Comparison of ENCODE assay signal across 8 cellular contexts in the genomic region with DNA sequence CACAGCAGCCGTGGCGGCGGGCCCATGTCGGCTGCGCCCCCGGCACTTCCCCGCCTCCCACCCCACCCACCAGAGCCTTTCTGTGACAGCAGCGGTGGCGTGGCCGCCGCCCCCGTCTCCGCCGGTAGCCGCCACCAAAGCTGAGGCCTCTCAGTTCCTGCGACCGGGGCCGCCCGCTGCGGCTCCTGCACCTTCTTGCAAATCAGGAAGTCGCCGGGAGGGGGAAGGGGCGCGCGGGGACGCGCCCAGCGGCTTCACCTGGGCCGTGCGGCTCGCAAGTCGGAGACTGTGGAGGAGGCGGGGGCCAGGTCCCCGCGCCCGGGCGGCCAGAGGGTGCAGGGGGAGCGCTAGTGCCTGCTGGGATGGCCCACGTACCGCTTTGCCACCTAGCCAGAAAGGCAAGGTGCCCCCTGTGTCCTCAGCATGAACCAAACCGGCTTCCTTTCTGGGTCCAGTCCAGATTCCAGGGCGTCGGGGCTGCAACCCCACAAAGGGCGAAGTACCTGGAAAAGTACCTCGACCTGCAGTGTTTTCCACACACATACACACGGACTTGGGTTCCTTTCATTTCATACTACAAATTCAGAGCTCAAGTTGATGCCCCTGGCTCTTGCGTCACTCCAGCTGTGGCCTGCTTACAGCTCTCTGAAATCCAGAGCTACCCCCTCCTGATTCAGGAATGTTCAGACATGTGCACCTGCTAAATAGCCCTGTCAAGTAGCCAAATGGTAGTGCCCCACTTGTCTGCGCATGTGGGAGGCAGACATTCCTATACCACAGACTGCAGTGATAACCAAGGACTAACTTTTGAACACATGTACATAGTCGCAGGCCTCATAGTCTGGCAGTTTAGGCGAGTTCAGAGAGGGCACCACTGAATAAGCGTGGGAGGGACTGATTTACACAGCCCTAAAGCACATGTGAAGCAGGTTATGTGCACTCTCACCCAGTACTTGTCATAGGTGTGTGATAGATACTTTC. TPM values are rescaled to one million over a fixed set of nuclear protein-coding genes. Genes with fewer than 3 reads are reported as not detected.
A peak's percentile ranks its signal among the peaks of the same experiment; 100 is the strongest.
DNase-seq lines count a peak whose midpoint lies in the region; ATAC-seq, FAIRE-seq and TF ChIP-seq lines count a peak whose summit lies in the region.

TSS of gene DENND1B (minus strand) at position 199 of the 981 bp plus-strand sequence. CDS start 325 bp downstream, outside the sequence.

- peak within 1 kb of the TSS; percentile 90 for H2AK5ac ChIP-seq in IMR-90 (ENCODE audit: low read depth, low read length)

- peak within 1 kb of the TSS; percentile 69 for H2BK20ac ChIP-seq in IMR-90 (ENCODE audit: low read depth, low read length)

- TF ChIP-seq CTCF in IMR-90 (conservative IDR thresholded peaks at IDR 0.05; ENCODE audit: low read depth, low read length) (no peak), pancreas (IDR thresholded peaks at IDR 0.05) (peak in 1 of 4 donors; percentile 14), tibial nerve (IDR thresholded peaks at IDR 0.05) (peak in 4 of 5 experiments; percentile 9 to 24 (median 18))

- peak within 1 kb of the TSS; percentile 96 for H3K4me2 ChIP-seq in IMR-90 (ENCODE audit: low read depth, low read length)

- no peaks in the 10 kb centered on the region for H3K9me3 ChIP-seq in IMR-90 (ENCODE audit: control insufficient read depth, insufficient read depth, low read length)
- no peaks in the 10 kb centered on the region for H3K9me3 ChIP-seq in pancreas
- peaks cover 0 to 4% (median 0%) of the 10 kb centered on the region in 4 donors for H3K9me3 ChIP-seq in tibial nerve

- H3K27ac ChIP-seq in IMR-90 (ENCODE audit: insufficient read depth, low read length): peak within 1 kb of the TSS; percentile 86
- H3K27ac ChIP-seq in pancreas: peak within 1 kb of the TSS; percentile 88 to 96 (median 96)
- H3K27ac ChIP-seq in tibial nerve: peak within 1 kb of the TSS; percentile 80 to 93 (median 91)

- dilution Hi-C loops in IMR-90 (cut with HindIII; ENCODE audit: low sequenced_read_pairs, unreplicated experiment): no loop called here

- POLR2A ChIA-PET in IMR-90 (lab: Charles Lee; ENCODE audit: unreplicated experiment): interaction anchor here (0.5 to 0.6 kb wide), 2 partner anchors 23 to 721 kb away, joined by 3 read pairs; no protein-coding TSS in a partner anchor

- peaks cover 11% of the 10 kb centered on the region for H3K9me1 ChIP-seq in IMR-90 (ENCODE audit: insufficient read depth, low read length)

- peaks cover 12 to 25% of the 10 kb centered on the region in 2 experiments for H3K79me1 ChIP-seq in IMR-90 (ENCODE audit: low read depth in 1 of 2, low read length in 2 of 2)

- peak within 1 kb of the TSS; percentile 96 for H3K23ac ChIP-seq in IMR-90 (ENCODE audit: low read depth, low read length)

- H4K8ac ChIP-seq in IMR-90 (ENCODE audit: low read depth in 2 of 2, low read length in 2 of 2): peak within 1 kb of the TSS; percentile 69 to 94

- H2BK120ac ChIP-seq in IMR-90 (ENCODE audit: low read depth, low read length): peak within 1 kb of the TSS; percentile 89

- peak within 1 kb of the TSS; percentile 85 for H4K91ac ChIP-seq in IMR-90 (ENCODE audit: insufficient read depth, low read depth, low read length)

- peaks cover 7% of the 10 kb centered on the region for H3K4me1 ChIP-seq in IMR-90 (ENCODE audit: control insufficient read depth, insufficient read depth, low read length)
- H3K4me1 ChIP-seq in pancreas: peaks cover 10 to 35% (median 25%) of the 10 kb centered on the region in 3 donors
- H3K4me1 ChIP-seq in tibial nerve: peaks cover 0 to 28% (median 14%) of the 10 kb centered on the region in 4 donors

- H3K9ac ChIP-seq in IMR-90 (ENCODE audit: low read depth, low read length): peak within 1 kb of the TSS; percentile 96

- peak within 1 kb of the TSS; percentile 95 for H2AK9ac ChIP-seq in IMR-90 (replicated peaks; ENCODE audit: low read depth, low read length, poor library complexity)

- H3K4me3 ChIP-seq in IMR-90 (ENCODE audit: insufficient read depth, low read depth, low read length): peak within 1 kb of the TSS; percentile 73
- H3K4me3 ChIP-seq in pancreas: peak within 1 kb of the TSS; percentile 76 to 92 (median 82)
- H3K4me3 ChIP-seq in tibial nerve: peak within 1 kb of the TSS; percentile 67 to 84 (median 78)

- H3K4ac ChIP-seq in IMR-90 (ENCODE audit: low read depth, low read length): peak within 1 kb of the TSS; percentile 86

- in situ Hi-C loops in IMR-90 (cut with MboI; ENCODE audit: low sequenced_read_pairs): no loop called here

- H3K36me3 ChIP-seq in IMR-90 (ENCODE audit: control insufficient read depth, insufficient read depth, low read length) (no peaks in the 10 kb centered on the region), pancreas (no peaks in the 10 kb centered on the region), tibial nerve (no peaks in the 10 kb centered on the region)

- FAIRE-seq in pancreas (lab: Jason Lieb, UNC): no peak

- no peaks in the 10 kb centered on the region for H4K20me1 ChIP-seq in IMR-90 (ENCODE audit: insufficient read depth, low read length)

- peak within 1 kb of the TSS; percentile 92 for H3K14ac ChIP-seq in IMR-90 (replicated peaks; ENCODE audit: low read depth, low read length)

- no peak; the same call in 1 of the 2 replicates for TF ChIP-seq POLR2A in IMR-90 (IDR thresholded peaks at IDR 0.05; ENCODE audit: low read depth, low read length)
- no peak for TF ChIP-seq POLR2A in tibial nerve (IDR thresholded peaks at IDR 0.05)

- peak within 1 kb of the TSS; percentile 97 for H3K18ac ChIP-seq in IMR-90 (ENCODE audit: low read depth, low read length)

- ATAC-seq in GM21528 (IDR thresholded peaks at IDR 0.05; ENCODE audit: low FRiP score, unreplicated experiment) (peak; percentile 79), IMR-90 (ENCODE audit: low read depth) (peak; percentile 16), Right ventricle myocardium inferior (peak; percentile 81), pancreas (peak; percentile 77 to 89 (median 85))

- peak within 1 kb of the TSS; percentile 80; the same call in 2 of the 3 replicates for H2BK15ac ChIP-seq in IMR-90 (ENCODE audit: low read depth, low read length)

- intact Hi-C loops in IMR-90 (cut with micrococcal nuclease) (no loop called here), Right ventricle myocardium inferior (cut with DNase I) (no loop called here), pancreas (cut with DNase I) (no loop called here)

- H2AFZ ChIP-seq in IMR-90 (replicated peaks; ENCODE audit: low read length, poor library complexity): peak within 1 kb of the TSS; percentile 97

- peak within 1 kb of the TSS; percentile 86 for H4K5ac ChIP-seq in IMR-90 (ENCODE audit: low read depth, low read length)

- 9% methylated on average over 21 of the region's 51 CpGs; no CpG with 5 or more reads in 1 of the 2 experiments for WGBS in IMR-90 (ENCODE audit: extremely low coverage in 2 of 2, insufficient read length in 1 of 2), 2 experiments
- 3% methylated on average over 40 to 51 of the region's 51 CpGs for WGBS in pancreas, 2 donors
- WGBS in tibial nerve, 2 donors: 18 to 28% methylated on average over 20 to 35 of the region's 51 CpGs

- peak within 1 kb of the TSS; percentile 92; the same call in 1 of the 2 replicates for H3K56ac ChIP-seq in IMR-90 (ENCODE audit: extremely low read depth, insufficient read depth, low read length)

- H2BK5ac ChIP-seq in IMR-90 (ENCODE audit: low read depth, low read length, poor library complexity, severe bottlenecking): peak within 1 kb of the TSS; percentile 94

- TF ChIP-seq RAD21 in IMR-90 (IDR thresholded peaks at IDR 0.05; ENCODE audit: low read length): no peak

- H3K27me3 ChIP-seq in IMR-90 (ENCODE audit: control insufficient read depth, insufficient read depth, low read length) (no peaks in the 10 kb centered on the region), pancreas (no peaks in the 10 kb centered on the region), tibial nerve (no peaks in the 10 kb centered on the region)

- CTCF ChIA-PET in IMR-90 (lab: Yijun Ruan, JAX): interaction anchor here (1.3 kb wide), 1 partner anchor 39 kb away, joined by 3 read pairs; no protein-coding TSS in a partner anchor

- TF ChIP-seq EP300 in tibial nerve (IDR thresholded peaks at IDR 0.05): no peak

- BruUV-seq in IMR-90 (replicated peaks; lab: Mats Ljungman, UMichigan): no TSS peak

- peak; percentile 2 for DNase-seq in DMS79 (lab: John Stamatoyannopoulos, UW)
- DNase-seq in IMR-90: peak; percentile 61
- DNase-seq in SK-N-DZ (ENCODE audit: low spot score): peak; percentile 37
- peak; percentile 81 for DNase-seq in activated naive CD4-positive, alpha-beta T cell treated with Interleukin-2 at 50 U/mL for 16 hours
- peak; percentile 93 for DNase-seq in Right ventricle myocardium inferior (ENCODE audit: missing footprints)
- DNase-seq in pancreas: peak; percentile 84 to 93 (median 86)
- peak; percentile 20 to 38 for DNase-seq in tibial nerve (ENCODE audit: low spot score in 2 of 2)

TF ChIP-seq in IMR-90, 13 proteins besides CTCF, POLR2A, EP300 and RAD21:
- peak; percentile 45 for TF ChIP-seq RCOR1 (IDR thresholded peaks at IDR 0.05; ENCODE audit: insufficient replicate concordance, low read length)
- peak; percentile 91 for TF ChIP-seq CEBPB (IDR thresholded peaks at IDR 0.05; ENCODE audit: low read depth, low read length)
- TF ChIP-seq MXI1 (IDR thresholded peaks at IDR 0.05; ENCODE audit: borderline replicate concordance, low read depth, low read length): no peak

RNA-seq across cellular contexts. Expression of gene DENND1B, which starts in this region (rescaled TPM):
- total RNA-seq in IMR-90 (2012; rRNA removed): 24.2 and 26.1 TPM in 2 replicates
- 3.6 and 4.0 TPM in 2 replicates for polyA plus RNA-seq in IMR-90 (2012; rRNA removed)
- 0.86 and 1.1 TPM in 2 replicates for polyA plus RNA-seq in IMR-90 (2012; cell fraction: cytosol; rRNA removed)
- 1.2 and 9.7 TPM in 2 replicates for polyA plus RNA-seq in IMR-90 (2012; cell fraction: nucleus; rRNA removed; ENCODE audit: low replicate concordance)
- polyA plus RNA-seq in SK-N-DZ (2014; cell fraction: cytosol; rRNA removed): 1.0 and 1.4 TPM in 2 replicates
- polyA plus RNA-seq in SK-N-DZ (2014; cell fraction: nucleus; rRNA removed): 0.80 and 1.5 TPM in 2 replicates
- total RNA-seq in Right ventricle myocardium inferior: 22.9 TPM
- 10 to 100 TPM in 5 of 6 donors, 1 to 10 TPM in 1; 8.3 to 16.8 (median 11.6) TPM for total RNA-seq in pancreas
- polyA plus RNA-seq in pancreas: 1 to 10 TPM; 3.1 to 3.9 TPM
- 10 to 100 TPM in 2 of 4 donors, 1 to 10 TPM in 2; 9.0 to 40.2 (median 10.8) TPM for total RNA-seq in tibial nerve

Comparison
In these comparisons a context has a peak if more than half of its experiments do, and no peak if none do; other contexts are left out.
1. Peak in every context shown above with its lines: DNase-seq, ATAC-seq, H3K4me3 ChIP-seq and H3K27ac ChIP-seq.
2. DNase-seq: peak in every context shown above with its lines; median percentile 93 in Right ventricle myocardium inferior; 86 in pancreas; 81 in activated naive CD4-positive, alpha-beta T cell treated with Interleukin-2 at 50 U/mL for 16 hours; 61 in IMR-90; 37 in SK-N-DZ; 29 in tibial nerve; 2 in DMS79.
3. ATAC-seq: peak in every context shown above with its lines; median percentile 85 in pancreas; 81 in Right ventricle myocardium inferior; 79 in GM21528; 16 in IMR-90.